9 cellular contexts compared by ENCODE assay signal in genomic region chr13:112693831-112694497, GRCh38. TPM values are rescaled to one million over a fixed set of nuclear protein-coding genes. Genes with fewer than 3 reads are reported as not detected.
DNase-seq lines count a peak whose midpoint lies in the region; ATAC-seq and TF ChIP-seq lines count a peak whose summit lies in the region.
"Had no signal": no experiment of that assay in that cellular context is flagged by ENCODE, and none has a peak within 500 bp of the region (broad histone marks: within the 10 kb centered on the region; RNA-seq: fewer than 3 reads in every experiment).

No MANE protein-coding gene starts in this region.

- in situ Hi-C loops in Panc1 (cut with HindIII; ENCODE audit: low pct_unique_long_range_greater_than_20kb, low sequenced_read_pairs): no loop called here

- no peak overlapping the region for H3K4me3 ChIP-seq in Panc1 (ENCODE audit: low read depth in 2 of 2, low read length in 2 of 2)
- H3K4me3 ChIP-seq in foreskin fibroblast (ENCODE audit: low read depth in 1 of 2, low read length in 2 of 2): no peak overlapping the region
- no peak overlapping the region for H3K4me3 ChIP-seq in testis
- H3K4me3 ChIP-seq in WERI-Rb-1 (ENCODE audit: low read depth, low read length): no peak overlapping the region
- no peak overlapping the region for H3K4me3 ChIP-seq in uterus
- H3K4me3 ChIP-seq: A549 had no signal

- intact Hi-C loops in Panc1 (cut with micrococcal nuclease; ENCODE audit: unreplicated experiment): no loop called here
- intact Hi-C loops in testis (cut with DNase I; ENCODE audit: low total_unique reads): no loop called here
- intact Hi-C loops in uterus (cut with DNase I; ENCODE audit: low total_unique reads): no loop called here

- DNase-seq in NCI-H345 (lab: John Stamatoyannopoulos, UW) (peak; percentile 16), NCI-H345 treated with DMSO at 0.1 percent for 48 hours (lab: John Stamatoyannopoulos, UW; ENCODE audit: unreplicated experiment) (no peak), Panc1 (ENCODE audit: low read depth, low spot score) (no peak), foreskin fibroblast (peak; percentile 75 to 87), testis (peak; percentile 53), WERI-Rb-1 (no peak), uterus (no peak)

- ATAC-seq in Panc1 (no peak), GM21515 (IDR thresholded peaks at IDR 0.05; ENCODE audit: unreplicated experiment) (no peak)
- ATAC-seq: A549 had no signal

- no peak for TF ChIP-seq CTCF in Panc1 (IDR thresholded peaks at IDR 0.05)
- no peak for TF ChIP-seq CTCF in foreskin fibroblast (IDR thresholded peaks at IDR 0.05; ENCODE audit: low read depth, low read length)
- no peak for TF ChIP-seq CTCF in testis (IDR thresholded peaks at IDR 0.05)
- no peak for TF ChIP-seq CTCF in WERI-Rb-1 (IDR thresholded peaks at IDR 0.05; ENCODE audit: low read depth, low read length)
- no peak for TF ChIP-seq CTCF in uterus (IDR thresholded peaks at IDR 0.05)

- CTCF ChIA-PET in Panc1 (lab: Charles Lee): no interaction called here

- H3K27ac ChIP-seq in Panc1 (ENCODE audit: low read length) (peak overlapping the region; percentile 54; the same call in 1 of the 2 replicates), testis (peak overlapping the region; percentile 42 to 55), WERI-Rb-1 (no peak overlapping the region), uterus (no peak overlapping the region)
- H3K27ac ChIP-seq: A549 had no signal

- BruUV-seq in Panc1 (replicated peaks; lab: Mats Ljungman, UMichigan): no TSS peak

- H3K36me3 ChIP-seq in Panc1 (ENCODE audit: control insufficient read depth, insufficient read depth, low read length) (no peaks in the 10 kb centered on the region; the same call in 1 of the 2 replicates), testis (ENCODE audit: low read depth, missing control alignments) (no peaks in the 10 kb centered on the region), WERI-Rb-1 (no peaks in the 10 kb centered on the region; the same call in 1 of the 2 replicates), uterus (no peaks in the 10 kb centered on the region)

- H3K9me3 ChIP-seq in Panc1 (ENCODE audit: control insufficient read depth, insufficient read depth, low read depth, low read length) (no peaks in the 10 kb centered on the region), testis (no peaks in the 10 kb centered on the region), WERI-Rb-1 (ENCODE audit: severe bottlenecking) (no peaks in the 10 kb centered on the region), uterus (no peaks in the 10 kb centered on the region)
- H3K9me3 ChIP-seq: A549 had no signal

- 74 to 84% methylated on average over 11 to 13 of the region's 13 CpGs for WGBS in testis, 2 donors

- POLR2A ChIA-PET in Panc1 (lab: Charles Lee): no interaction called here

- TF ChIP-seq POLR2A in testis (IDR thresholded peaks at IDR 0.05) (no peak), uterus (IDR thresholded peaks at IDR 0.05) (no peak)

- H3K27me3 ChIP-seq in Panc1 (ENCODE audit: control insufficient read depth, insufficient read depth, low read length) (no peaks in the 10 kb centered on the region), testis (no peaks in the 10 kb centered on the region), WERI-Rb-1 (ENCODE audit: insufficient read depth, low read depth, severe bottlenecking) (no peaks in the 10 kb centered on the region), uterus (no peaks in the 10 kb centered on the region)

- peaks cover 27% of the 10 kb centered on the region for H3K4me1 ChIP-seq in Panc1 (ENCODE audit: control insufficient read depth, insufficient read depth, low read length)
- peaks cover 44% of the 10 kb centered on the region for H3K4me1 ChIP-seq in testis
- no peaks in the 10 kb centered on the region for H3K4me1 ChIP-seq in uterus

RNA-seq across cellular contexts. Expression of gene ATP11A, which starts 4.1 kb away (rescaled TPM):
- total RNA-seq in Panc1 (2021; ENCODE audit: unreplicated experiment) (85.8 TPM), testis (100 to 1,000 TPM; 112 to 122 TPM), uterus (100 to 1,000 TPM in 1 of 4 donors, 10 to 100 TPM in 3; 12.8 to 149 (median 22.8) TPM)
- polyA plus RNA-seq in Panc1 (2012; ENCODE audit: insufficient read length): 63.9 TPM
- polyA plus RNA-seq in testis (ENCODE audit: insufficient read depth, low read depth, low replicate concordance): 34.4 TPM

Comparison
In these comparisons a context has a peak if more than half of its experiments do, and no peak if none do; other contexts are left out.
1. DNase-seq: peak in NCI-H345 (single experiment), foreskin fibroblast (2 of 2) and testis (single experiment); none in NCI-H345 treated with DMSO at 0.1 percent for 48 hours (single experiment), Panc1 (single experiment), WERI-Rb-1 (single experiment) and uterus (0 of 2).
2. H3K27ac ChIP-seq: peak in Panc1 (single experiment) and testis (2 of 2); none in WERI-Rb-1 (single experiment) and uterus (0 of 2).